ENCODE assay signal across 13 cellular contexts in genomic region chr22:49866134-49866533, GRCh38. TPM values are rescaled to one million over a fixed set of nuclear protein-coding genes. Genes with fewer than 3 reads are reported as not detected.
DNase-seq lines count a peak whose midpoint lies in the region; ATAC-seq and TF ChIP-seq lines count a peak whose summit lies in the region.
"Had no signal": no experiment of that assay in that cellular context is flagged by ENCODE, and none has a peak within 500 bp of the region (broad histone marks: within the 10 kb centered on the region; RNA-seq: fewer than 3 reads in every experiment).

No MANE protein-coding gene starts in this region.

- H3K4me3 Mint-ChIP-seq in natural killer cell, result peak overlapping the region; percentile 38
- no peak overlapping the region for H3K4me3 Mint-ChIP-seq in natural killer cell treated with Interleukin-12 subunit alpha and Interleukin-12 subunit beta and Interleukin-15 and Interleukin-18, amount 100 ng/mL, for 72 hours
- H3K4me3 Mint-ChIP-seq in effector memory CD8-positive, alpha-beta T cell, result peak overlapping the region; percentile 77 to 79

- no peak for TF ChIP-seq CTCF in natural killer cell (IDR thresholded peaks at IDR 0.05)

- intact Hi-C loops in natural killer cell (cut with micrococcal nuclease), result no loop called here

- DNase-seq in natural killer cell, result no peak
- no peak for DNase-seq in natural killer cell treated with Interleukin-12 subunit alpha and Interleukin-12 subunit beta and Interleukin-15 and Interleukin-18, amount 100 ng/mL, for 72 hours (ENCODE audit: low spot score)
- peak; percentile 29 for DNase-seq in OCI-M1 (lab: John Stamatoyannopoulos, UW)
- DNase-seq in effector memory CD8-positive, alpha-beta T cell, result no peak
- DNase-seq: ACHN; CD8-positive, alpha-beta T cell; NCI-H146; NCI-H2081 treated with DMSO at 0.1 percent for 48 hours; NCI-H526 treated with DMSO at 0.1 percent for 48 hours; PC-9 had no signal

- H3K27ac Mint-ChIP-seq in natural killer cell, result peak overlapping the region in 1 of 2 donors; percentile 84
- H3K27ac Mint-ChIP-seq in natural killer cell treated with Interleukin-12 subunit alpha and Interleukin-12 subunit beta and Interleukin-15 and Interleukin-18, amount 100 ng/mL, for 72 hours, result peak overlapping the region in 1 of 2 donors; percentile 38
- peak overlapping the region; percentile 91 to 94 for H3K27ac Mint-ChIP-seq in effector memory CD8-positive, alpha-beta T cell

- H3K4me1 Mint-ChIP-seq in natural killer cell, result peaks cover 70 to 72% of the 10 kb centered on the region in 2 donors
- H3K4me1 Mint-ChIP-seq in natural killer cell treated with Interleukin-12 subunit alpha and Interleukin-12 subunit beta and Interleukin-15 and Interleukin-18, amount 100 ng/mL, for 72 hours (ENCODE audit: low read depth in 2 of 2), result peaks cover 64 to 70% of the 10 kb centered on the region in 2 donors
- H3K4me1 Mint-ChIP-seq in effector memory CD8-positive, alpha-beta T cell (ENCODE audit: low read depth in 2 of 2), result peaks cover 51 to 71% of the 10 kb centered on the region in 2 donors

- no peak for ATAC-seq in natural killer cell
- no peak for ATAC-seq in natural killer cell treated with Interleukin-12 subunit alpha and Interleukin-12 subunit beta and Interleukin-15 and Interleukin-18, amount 100 ng/mL, for 72 hours
- ATAC-seq in effector memory CD8-positive, alpha-beta T cell (replicated peaks), result no peak
- ATAC-seq in GM19463 (IDR thresholded peaks at IDR 0.05; ENCODE audit: unreplicated experiment), result no peak
- ATAC-seq in HG03457 (IDR thresholded peaks at IDR 0.05; ENCODE audit: unreplicated experiment), result no peak
- no peak for ATAC-seq in HG03196 (IDR thresholded peaks at IDR 0.05; ENCODE audit: unreplicated experiment)
- ATAC-seq: CD8-positive, alpha-beta T cell had no signal

- H3K27me3 Mint-ChIP-seq in natural killer cell (ENCODE audit: low read depth in 2 of 2), result no peaks in the 10 kb centered on the region
- H3K27me3 Mint-ChIP-seq in natural killer cell treated with Interleukin-12 subunit alpha and Interleukin-12 subunit beta and Interleukin-15 and Interleukin-18, amount 100 ng/mL, for 72 hours, result no peaks in the 10 kb centered on the region
- no peaks in the 10 kb centered on the region for H3K27me3 Mint-ChIP-seq in effector memory CD8-positive, alpha-beta T cell

- H3K36me3 Mint-ChIP-seq in natural killer cell, result no peaks in the 10 kb centered on the region
- H3K36me3 Mint-ChIP-seq in natural killer cell treated with Interleukin-12 subunit alpha and Interleukin-12 subunit beta and Interleukin-15 and Interleukin-18, amount 100 ng/mL, for 72 hours, result peaks cover 38% of the 10 kb centered on the region
- peaks cover 34% of the 10 kb centered on the region for H3K36me3 Mint-ChIP-seq in effector memory CD8-positive, alpha-beta T cell (ENCODE audit: insufficient read depth)

- peaks cover 0 to 2% of the 10 kb centered on the region in 2 donors for H3K9me3 Mint-ChIP-seq in natural killer cell
- H3K9me3 Mint-ChIP-seq in natural killer cell treated with Interleukin-12 subunit alpha and Interleukin-12 subunit beta and Interleukin-15 and Interleukin-18, amount 100 ng/mL, for 72 hours, result no peaks in the 10 kb centered on the region
- H3K9me3 Mint-ChIP-seq in effector memory CD8-positive, alpha-beta T cell, result no peaks in the 10 kb centered on the region

RNA-seq across cellular contexts. Expression of gene ZBED4, which starts 12.5 kb away (rescaled TPM):
- total RNA-seq in natural killer cell, result 10 to 100 TPM; 21.1 to 24.5 (median 22.7) TPM
- total RNA-seq in natural killer cell treated with Interleukin-12 subunit alpha and Interleukin-12 subunit beta and Interleukin-15 and Interleukin-18, amount 100 ng/mL, for 72 hours, result 10 to 100 TPM; 18.3 to 30.7 TPM

RNA-seq across cellular contexts. Expression of gene BRD1, which starts 38.5 kb away (rescaled TPM):
- 100 to 1,000 TPM; 126 to 154 (median 132) TPM for total RNA-seq in natural killer cell
- 10 to 100 TPM; 31.2 to 59.5 TPM for total RNA-seq in natural killer cell treated with Interleukin-12 subunit alpha and Interleukin-12 subunit beta and Interleukin-15 and Interleukin-18, amount 100 ng/mL, for 72 hours

RNA-seq across cellular contexts. Expression of gene ALG12, which starts 52.1 kb away (rescaled TPM):
- total RNA-seq in natural killer cell, result 10 to 100 TPM; 17.2 to 22.7 (median 19.2) TPM
- total RNA-seq in natural killer cell treated with Interleukin-12 subunit alpha and Interleukin-12 subunit beta and Interleukin-15 and Interleukin-18, amount 100 ng/mL, for 72 hours, result 10 to 100 TPM; 19.3 to 22.9 TPM

RNA-seq across cellular contexts. Expression of gene CRELD2, which starts 52.3 kb away (rescaled TPM):
- total RNA-seq in natural killer cell, result 10 to 100 TPM; 45.1 to 69.8 (median 48.5) TPM
- total RNA-seq in natural killer cell treated with Interleukin-12 subunit alpha and Interleukin-12 subunit beta and Interleukin-15 and Interleukin-18, amount 100 ng/mL, for 72 hours, result 10 to 100 TPM; 59.5 to 75.7 TPM
